Comparison of ENCODE assay signal across 4 cellular contexts in the genomic region with DNA sequence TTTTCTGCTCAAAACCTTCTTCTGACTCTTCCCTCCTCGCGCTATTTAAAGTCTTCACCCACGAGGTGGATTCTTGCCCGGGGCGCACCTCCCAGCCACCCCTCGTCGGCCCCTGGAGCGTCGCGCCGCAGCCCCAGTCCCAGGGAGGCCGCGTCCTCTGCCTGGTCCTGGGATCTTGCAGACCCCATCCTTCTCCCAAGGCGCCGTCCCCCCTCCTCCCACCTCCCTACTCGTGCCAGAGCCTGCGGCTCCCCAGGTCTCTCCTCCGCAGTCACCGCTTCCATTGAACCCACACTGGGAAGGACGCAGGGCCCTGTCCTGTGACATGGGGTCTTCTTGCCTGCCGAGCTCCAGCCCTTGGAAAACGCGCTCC.
TF ChIP-seq lines count a peak whose summit lies in the region.

No MANE protein-coding gene starts in this region.

TF ChIP-seq in A549, 52 proteins besides CTCF, POLR2A, EP300 and RAD21:
- TF ChIP-seq GATA3 (IDR thresholded peaks at IDR 0.05; ENCODE audit: borderline replicate concordance), result no peak
- TF ChIP-seq EHMT2 (IDR thresholded peaks at IDR 0.05; ENCODE audit: low read depth), result no peak

TF ChIP-seq in IMR-90, 13 proteins besides CTCF, POLR2A, EP300 and RAD21:
- TF ChIP-seq, protein P1, sequence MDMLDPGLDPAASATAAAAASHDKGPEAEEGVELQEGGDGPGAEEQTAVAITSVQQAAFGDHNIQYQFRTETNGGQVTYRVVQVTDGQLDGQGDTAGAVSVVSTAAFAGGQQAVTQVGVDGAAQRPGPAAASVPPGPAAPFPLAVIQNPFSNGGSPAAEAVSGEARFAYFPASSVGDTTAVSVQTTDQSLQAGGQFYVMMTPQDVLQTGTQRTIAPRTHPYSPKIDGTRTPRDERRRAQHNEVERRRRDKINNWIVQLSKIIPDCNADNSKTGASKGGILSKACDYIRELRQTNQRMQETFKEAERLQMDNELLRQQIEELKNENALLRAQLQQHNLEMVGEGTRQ (IDR thresholded peaks at IDR 0.05; ENCODE audit: low read depth, low read length), result no peak

TF ChIP-seq in GM12891, 5 proteins besides CTCF, POLR2A, EP300 and RAD21:
- TF ChIP-seq TAF1 (IDR thresholded peaks at IDR 0.05; ENCODE audit: low read depth, low read length), result no peak
- TF ChIP-seq PAX5 (IDR thresholded peaks at IDR 0.05; ENCODE audit: insufficient read depth, low read length, severe bottlenecking), result no peak
- no peak for TF ChIP-seq SPI1 (IDR thresholded peaks at IDR 0.05; ENCODE audit: low read depth, low read length)
- no peak for TF ChIP-seq POU2F2 (IDR thresholded peaks at IDR 0.05; ENCODE audit: low read depth, low read length)
- no peak for TF ChIP-seq POLR2AphosphoS5 (IDR thresholded peaks at IDR 0.05; ENCODE audit: low read depth, low read length)

TF ChIP-seq in HEK293T, 16 proteins besides CTCF, POLR2A, EP300 and RAD21:
- TF ChIP-seq ARNT (IDR thresholded peaks at IDR 0.05) (no peak), TARDBP (IDR thresholded peaks at IDR 0.05) (no peak), CTBP1 (IDR thresholded peaks at IDR 0.05; ENCODE audit: borderline replicate concordance) (no peak), NFRKB (IDR thresholded peaks at IDR 0.05) (no peak), FOXA1 (IDR thresholded peaks at IDR 0.05) (no peak), HDGF (IDR thresholded peaks at IDR 0.05; ENCODE audit: borderline replicate concordance) (no peak)
